ENCODE assay signal across 8 cellular contexts in genomic region chr5:119452373-119453044, GRCh38. TPM values are rescaled to one million over a fixed set of nuclear protein-coding genes. Genes with fewer than 3 reads are reported as not detected.
DNase-seq lines count a peak whose midpoint lies in the region; ATAC-seq and TF ChIP-seq lines count a peak whose summit lies in the region.

Gene HSD17B4, plus strand, starts transcription at chr5:119452497. Its CDS starts 79 bp downstream, at chr5:119452576.

- H3K4me3 ChIP-seq in GM06990 (replicated peaks; ENCODE audit: low read depth, low read length) (peak within 1 kb of the TSS; percentile 76), osteoblast (ENCODE audit: insufficient read depth, low read length) (peak within 1 kb of the TSS; percentile 99), thoracic aorta (peak within 1 kb of the TSS; percentile 97)

- peaks cover 0 to 5% of the 10 kb centered on the region in 2 donors for H3K36me3 Mint-ChIP-seq in activated naive CD4-positive, alpha-beta T cell treated with anti-CD3 and anti-CD28 coated beads, Interleukin-2, amount 50 U/mL, for 72 hours
- peaks cover 10% of the 10 kb centered on the region for H3K36me3 Mint-ChIP-seq in glutamatergic neuron (ENCODE audit: unreplicated experiment)

- ATAC-seq in HG02571 (IDR thresholded peaks at IDR 0.05; ENCODE audit: unreplicated experiment) (peak; percentile 97), thoracic aorta (ENCODE audit: insufficient number of reproducible peaks, low FRiP score, low read depth) (peak; percentile 60)
- ATAC-seq in activated naive CD4-positive, alpha-beta T cell treated with anti-CD3 and anti-CD28 coated beads, Interleukin-2, amount 50 U/mL, for 72 hours, result peak; percentile 94 to 97

- H3K36me3 ChIP-seq in GM06990 (ENCODE audit: control insufficient read depth, insufficient read depth, low read length) (no peaks in the 10 kb centered on the region), osteoblast (ENCODE audit: insufficient read depth, low read length) (no peaks in the 10 kb centered on the region), thoracic aorta (no peaks in the 10 kb centered on the region)

- H3K9me3 ChIP-seq in osteoblast (ENCODE audit: low read depth, low read length) (no peaks in the 10 kb centered on the region), thoracic aorta (peaks cover 3% of the 10 kb centered on the region)

- peaks cover 11% of the 10 kb centered on the region for H3K4me1 ChIP-seq in osteoblast (ENCODE audit: insufficient read depth, low read length)
- H3K4me1 ChIP-seq in thoracic aorta (ENCODE audit: control insufficient read depth in 1 of 2, low read depth in 2 of 2), result peaks cover under 1 to 36% of the 10 kb centered on the region in 2 donors

- peak; percentile 91 for DNase-seq in GM06990 (ENCODE audit: extremely low read depth, insufficient read length)
- peak; percentile 36 for DNase-seq in NCI-H1048 (lab: John Stamatoyannopoulos, UW)
- peak; percentile 79 for DNase-seq in SKM-1 (lab: John Stamatoyannopoulos, UW; ENCODE audit: unreplicated experiment)
- peak; percentile 77 to 81 for DNase-seq in activated naive CD4-positive, alpha-beta T cell treated with anti-CD3 and anti-CD28 coated beads, Interleukin-2, amount 50 U/mL, for 72 hours (ENCODE audit: low spot score in 2 of 2)
- peak; percentile 88 for DNase-seq in glutamatergic neuron
- DNase-seq in osteoblast (ENCODE audit: insufficient read length, low spot score, missing footprints), result peak; percentile 92
- peak; percentile 77 for DNase-seq in thoracic aorta (ENCODE audit: low spot score)

- peaks cover 6% of the 10 kb centered on the region for H4K20me1 ChIP-seq in osteoblast (ENCODE audit: insufficient read depth, low read length)

- peak within 1 kb of the TSS; percentile 79 to 86 for H3K27ac Mint-ChIP-seq in activated naive CD4-positive, alpha-beta T cell treated with anti-CD3 and anti-CD28 coated beads, Interleukin-2, amount 50 U/mL, for 72 hours
- H3K27ac Mint-ChIP-seq in glutamatergic neuron (ENCODE audit: unreplicated experiment), result peak within 1 kb of the TSS; percentile 93

- no peaks in the 10 kb centered on the region for H3K27me3 ChIP-seq in GM06990 (replicated peaks; ENCODE audit: control insufficient read depth, insufficient read depth, low read length)
- H3K27me3 ChIP-seq in osteoblast (ENCODE audit: insufficient read depth, low read length), result no peaks in the 10 kb centered on the region
- H3K27me3 ChIP-seq in thoracic aorta (replicated peaks; ENCODE audit: insufficient read depth), result no peaks in the 10 kb centered on the region

- H2AFZ ChIP-seq in osteoblast (ENCODE audit: low read length), result peak within 1 kb of the TSS; percentile 99

- TF ChIP-seq CTCF in GM06990 (IDR thresholded peaks at IDR 0.05; ENCODE audit: insufficient read depth, low read length, poor library complexity, severe bottlenecking) (no peak), glutamatergic neuron (IDR thresholded peaks at IDR 0.05; ENCODE audit: partially characterized antibody, unreplicated experiment) (no peak), osteoblast (IDR thresholded peaks at IDR 0.05; ENCODE audit: extremely low read depth, low read depth, low read length) (no peak), thoracic aorta (IDR thresholded peaks at IDR 0.05) (no peak)

- peak within 1 kb of the TSS; percentile 92 for H3K4me2 ChIP-seq in osteoblast (ENCODE audit: insufficient read depth, low read length)

- no peaks in the 10 kb centered on the region for H3K9me3 Mint-ChIP-seq in activated naive CD4-positive, alpha-beta T cell treated with anti-CD3 and anti-CD28 coated beads, Interleukin-2, amount 50 U/mL, for 72 hours
- peaks cover 13% of the 10 kb centered on the region for H3K9me3 Mint-ChIP-seq in glutamatergic neuron (ENCODE audit: unreplicated experiment)

- H3K79me2 ChIP-seq in osteoblast (ENCODE audit: insufficient read depth, low read length), result peaks cover 33% of the 10 kb centered on the region

- H3K27ac ChIP-seq in osteoblast (ENCODE audit: low read depth, low read length) (peak within 1 kb of the TSS; percentile 72), thoracic aorta (peak within 1 kb of the TSS; percentile 79 to 92)

- H3K4me1 Mint-ChIP-seq in glutamatergic neuron (ENCODE audit: low read depth, unreplicated experiment), result peaks cover 21% of the 10 kb centered on the region

- peak within 1 kb of the TSS; percentile 97 for H3K4me3 Mint-ChIP-seq in glutamatergic neuron (ENCODE audit: unreplicated experiment)

- peaks cover 4% of the 10 kb centered on the region for H3K27me3 Mint-ChIP-seq in glutamatergic neuron (ENCODE audit: unreplicated experiment)

RNA-seq across cellular contexts. Expression of gene HSD17B4, which starts in this region (rescaled TPM):
- 10 to 100 TPM; 49.7 to 85.1 TPM for total RNA-seq in activated naive CD4-positive, alpha-beta T cell treated with anti-CD3 and anti-CD28 coated beads, Interleukin-2, amount 50 U/mL, for 72 hours
- 161 TPM for total RNA-seq in glutamatergic neuron (ENCODE audit: unreplicated experiment)
- 130 and 134 TPM in 2 replicates for total RNA-seq in osteoblast
- total RNA-seq in thoracic aorta, result 100 to 1,000 TPM; 168 to 174 TPM

Comparison
In these comparisons a context has a peak if more than half of its experiments do, and no peak if none do; other contexts are left out.
1. Peak in every context shown above with its lines: DNase-seq, ATAC-seq, H3K4me3 ChIP-seq and H3K27ac ChIP-seq.
2. DNase-seq: peak in every context shown above with its lines; median percentile 92 in osteoblast; 91 in GM06990; 88 in glutamatergic neuron; 79 in SKM-1; 79 in activated naive CD4-positive, alpha-beta T cell treated with anti-CD3 and anti-CD28 coated beads, Interleukin-2, amount 50 U/mL, for 72 hours; 77 in thoracic aorta; 36 in NCI-H1048.